12 cellular contexts compared by ENCODE assay signal in genomic region chr2:8662239-8662879, GRCh38. TPM values are rescaled to one million over a fixed set of nuclear protein-coding genes. Genes with fewer than 3 reads are reported as not detected.
DNase-seq lines count a peak whose midpoint lies in the region; ATAC-seq and TF ChIP-seq lines count a peak whose summit lies in the region.
"Had no signal": no experiment of that assay in that cellular context is flagged by ENCODE, and none has a peak within 500 bp of the region (broad histone marks: within the 10 kb centered on the region; RNA-seq: fewer than 3 reads in every experiment).

No MANE protein-coding gene starts in this region.

- no peaks in the 10 kb centered on the region for H3K9me2 ChIP-seq in SK-N-SH

- ATAC-seq in thoracic aorta (ENCODE audit: insufficient number of reproducible peaks, low FRiP score, low read depth) (peak; percentile 54), HG02571 (IDR thresholded peaks at IDR 0.05; ENCODE audit: unreplicated experiment) (no peak), HG03342 (IDR thresholded peaks at IDR 0.05; ENCODE audit: unreplicated experiment) (no peak)
- ATAC-seq: activated CD8-positive, alpha-beta memory T cell treated with anti-CD3 and anti-CD28 coated beads, Interleukin-2, amount 10 ng/mL, durations not matched to agents 7 days and 5 days had no signal

- no peaks in the 10 kb centered on the region for H3K27me3 ChIP-seq in SK-N-SH (ENCODE audit: insufficient read depth)
- H3K27me3 ChIP-seq in thoracic aorta (replicated peaks; ENCODE audit: insufficient read depth), result no peaks in the 10 kb centered on the region
- H3K27me3 ChIP-seq: Peyer's patch had no signal

- H3K4me1 ChIP-seq in SK-N-SH (ENCODE audit: control insufficient read depth in 1 of 2, insufficient read depth in 2 of 2, low read depth in 1 of 2, low read length in 1 of 2), result peaks cover 16 to 24% of the 10 kb centered on the region in 2 experiments; a peak in 3 of 4 replicates
- peaks cover 2 to 15% of the 10 kb centered on the region in 2 donors for H3K4me1 ChIP-seq in thoracic aorta (ENCODE audit: control insufficient read depth in 1 of 2, low read depth in 2 of 2)
- H3K4me1 ChIP-seq: Peyer's patch had no signal

- 0 out of 2 replicates have a peak, but pooled peaks have one; percentile 7 for TF ChIP-seq RAD21 in SK-N-SH (IDR thresholded peaks at IDR 0.05; ENCODE audit: low read length)

- H3K79me2 ChIP-seq in SK-N-SH (ENCODE audit: insufficient read depth), result no peaks in the 10 kb centered on the region

- H3K27ac ChIP-seq in SK-N-SH (ENCODE audit: low read depth in 2 of 2, low read length in 1 of 2) (peak overlapping the region in 1 of 2 experiments; percentile 63; a peak in 2 of 4 replicates), thoracic aorta (no peak overlapping the region)
- H3K27ac ChIP-seq: C4-2B, spleen had no signal

- H3K9ac ChIP-seq in SK-N-SH, result peak overlapping the region; percentile 18; the same call in 1 of the 2 replicates

- no peak overlapping the region for H3K4me3 ChIP-seq in SK-N-SH (ENCODE audit: low read depth in 2 of 2, low read length in 1 of 2)
- H3K4me3 ChIP-seq in thoracic aorta, result no peak overlapping the region
- H3K4me3 ChIP-seq: Peyer's patch, spleen had no signal

- peak; percentile 35 for TF ChIP-seq CTCF in SK-N-SH (IDR thresholded peaks at IDR 0.05)
- no peak for TF ChIP-seq CTCF in thoracic aorta (IDR thresholded peaks at IDR 0.05)

- H3K36me3 ChIP-seq in SK-N-SH (replicated peaks in 1 of 2; ENCODE audit: control insufficient read depth in 1 of 2, insufficient read depth in 2 of 2, low read length in 1 of 2), result no peaks in the 10 kb centered on the region
- H3K36me3 ChIP-seq in thoracic aorta, result no peaks in the 10 kb centered on the region
- H3K36me3 ChIP-seq: Peyer's patch, spleen had no signal

- peak overlapping the region; percentile 63 for H3K4me2 ChIP-seq in SK-N-SH

- DNase-seq in activated effector memory CD4-positive, alpha-beta T cell treated with anti-CD3 and anti-CD28 coated beads, Interleukin-2, amount 50 U/mL, for 16 hours, result peak; percentile 22
- no peak for DNase-seq in activated effector memory CD4-positive, alpha-beta T cell treated with Interleukin-2 at 50 U/mL for 16 hours
- peak; percentile 57 for DNase-seq in SK-N-SH
- DNase-seq in glomerular visceral epithelial cell (ENCODE audit: extremely low spot score), result peak; percentile 74
- DNase-seq in thoracic aorta (ENCODE audit: low spot score), result no peak
- DNase-seq in T-helper 9 cell, result no peak
- DNase-seq: activated CD8-positive, alpha-beta memory T cell treated with anti-CD3 and anti-CD28 coated beads, Interleukin-2, amount 10 ng/mL, durations not matched to agents 7 days and 5 days; Peyer's patch; spleen had no signal

- peak overlapping the region; percentile 39 for H2AFZ ChIP-seq in SK-N-SH (ENCODE audit: low read depth)

- H3K9me3 ChIP-seq in SK-N-SH (no peaks in the 10 kb centered on the region), thoracic aorta (no peaks in the 10 kb centered on the region)
- H3K9me3 ChIP-seq: Peyer's patch, spleen had no signal

- TF ChIP-seq EP300 in SK-N-SH (IDR thresholded peaks at IDR 0.05; ENCODE audit: borderline replicate concordance in 1 of 2, low read depth in 1 of 2, low read length in 1 of 2), result peak in 1 of 2 experiments; percentile 70; a peak in 2 of 4 replicates

- POLR2A ChIA-PET in SK-N-SH (lab: Yijun Ruan, JAX), result interaction anchor here (0.6 kb wide), 1 partner anchor 19 kb away, joined by 3 read pairs; the partner anchor contains the start of gene ID2

- CTCF ChIA-PET in SK-N-SH (lab: Yijun Ruan, JAX), result interaction anchor here (0.6 kb wide), 2 partner anchors 264 to 848 kb away, joined by 3 read pairs; no protein-coding TSS in a partner anchor

- H3F3A ChIP-seq in SK-N-SH (replicated peaks; ENCODE audit: insufficient read depth), result no peaks in the 10 kb centered on the region

- no peaks in the 10 kb centered on the region for H4K20me1 ChIP-seq in SK-N-SH (ENCODE audit: insufficient read depth)

- 35% methylated on average over 10 of the region's 10 CpGs for WGBS in SK-N-SH (ENCODE audit: low lambda C conversion rate)

TF ChIP-seq in SK-N-SH, 30 proteins besides CTCF, POLR2A, EP300 and RAD21 (continues in another document):
- TF ChIP-seq PBX3 (IDR thresholded peaks at IDR 0.05), result peak; percentile 54
- peak; percentile 32; the same call in 1 of the 2 replicates for TF ChIP-seq FOXM1 (IDR thresholded peaks at IDR 0.05; ENCODE audit: low read depth)
- no peak for TF ChIP-seq YY1 (IDR thresholded peaks at IDR 0.05; ENCODE audit: low read depth)
- no peak for TF ChIP-seq CHD2 (IDR thresholded peaks at IDR 0.05; ENCODE audit: low read length, partially characterized antibody)
- no peak for TF ChIP-seq EZH2phosphoT487 (IDR thresholded peaks at IDR 0.05; ENCODE audit: borderline replicate concordance, low read depth)
- TF ChIP-seq RXRA (IDR thresholded peaks at IDR 0.05; ENCODE audit: borderline replicate concordance, low read depth), result peak; percentile 95
- TF ChIP-seq ZBTB33 (IDR thresholded peaks at IDR 0.05; ENCODE audit: borderline replicate concordance, low read depth), result no peak
- TF ChIP-seq JUND (IDR thresholded peaks at IDR 0.05), result no peak; the same call in 1 of the 2 replicates
- no peak for TF ChIP-seq MEF2A (IDR thresholded peaks at IDR 0.05; ENCODE audit: borderline replicate concordance, low read depth)
- no peak for TF ChIP-seq TAF1 (IDR thresholded peaks at IDR 0.05; ENCODE audit: borderline replicate concordance, low read depth, low read length)
- no peak for TF ChIP-seq RCOR1 (IDR thresholded peaks at IDR 0.05; ENCODE audit: low read length)
- peak; percentile 70; the same call in 1 of the 2 replicates for TF ChIP-seq NFIC (IDR thresholded peaks at IDR 0.05; ENCODE audit: borderline replicate concordance)
- TF ChIP-seq USF1 (IDR thresholded peaks at IDR 0.05; ENCODE audit: borderline replicate concordance, low read depth), result 0 out of 2 replicates have a peak, but pooled peaks have one; percentile 11
- TF ChIP-seq FOSL2 (IDR thresholded peaks at IDR 0.05; ENCODE audit: borderline replicate concordance, low read depth), result peak; percentile 97
- TF ChIP-seq USF2 (IDR thresholded peaks at IDR 0.05; ENCODE audit: borderline replicate concordance, low read depth, low read length), result no peak
- no peak for TF ChIP-seq RFX5 (IDR thresholded peaks at IDR 0.05; ENCODE audit: low read length)
- TF ChIP-seq IRF3 (IDR thresholded peaks at IDR 0.05; ENCODE audit: low read depth, low read length), result no peak
- no peak for TF ChIP-seq SMC3 (IDR thresholded peaks at IDR 0.05; ENCODE audit: low read depth, low read length)

RNA-seq across cellular contexts. Expression of gene ID2, which starts 19.5 kb away (rescaled TPM):
- polyA plus RNA-seq in SK-N-SH (2012; rRNA removed), result 385 and 459 TPM in 2 replicates
- polyA plus RNA-seq in SK-N-SH (2012; cell fraction: cytosol; rRNA removed), result 248 and 348 TPM in 2 replicates
- 418 and 472 TPM in 2 replicates for polyA plus RNA-seq in SK-N-SH (2012; cell fraction: nucleus; rRNA removed)
- 100 to 1,000 TPM; 198 to 486 TPM for total RNA-seq in thoracic aorta

Comparison
In these comparisons a context has a peak if more than half of its experiments do, and no peak if none do; other contexts are left out.
1. DNase-seq: peak in activated effector memory CD4-positive, alpha-beta T cell treated with anti-CD3 and anti-CD28 coated beads, Interleukin-2, amount 50 U/mL, for 16 hours (single experiment), SK-N-SH (single experiment) and glomerular visceral epithelial cell (single experiment); none in activated effector memory CD4-positive, alpha-beta T cell treated with Interleukin-2 at 50 U/mL for 16 hours (single experiment), thoracic aorta (single experiment) and T-helper 9 cell (single experiment).